ENCODE assay signal across 8 cellular contexts in genomic region chr2:26745609-26746327, GRCh38. TPM values are rescaled to one million over a fixed set of nuclear protein-coding genes. Genes with fewer than 3 reads are reported as not detected.
DNase-seq lines count a peak whose midpoint lies in the region; ATAC-seq and TF ChIP-seq lines count a peak whose summit lies in the region.

No MANE protein-coding gene starts in this region.

- TF ChIP-seq CTCF in GM10248 (IDR thresholded peaks at IDR 0.05; ENCODE audit: control extremely low read depth, extremely low read depth, low read depth, missing control alignments): peak; percentile 95
- peak; percentile 85 for TF ChIP-seq CTCF in LNCaP clone FGC (IDR thresholded peaks at IDR 0.05; ENCODE audit: control insufficient read depth, extremely low read depth, insufficient read depth)
- peak; percentile 97 for TF ChIP-seq CTCF in fibroblast of villous mesenchyme (IDR thresholded peaks at IDR 0.05; ENCODE audit: insufficient read depth, low read depth, low read length)

- POLR2A ChIA-PET in GM10248 (lab: Yijun Ruan, JAX): no interaction called here

- DNase-seq in GM10248 (ENCODE audit: extremely low spot score): peak; percentile 79
- peak; percentile 38 for DNase-seq in LNCaP clone FGC (ENCODE audit: low read depth)
- DNase-seq in RKO (ENCODE audit: low spot score): peak; percentile 71
- peak; percentile 53 to 66 for DNase-seq in activated T-helper 1 cell treated with anti-CD3 and anti-CD28 coated beads, Interleukin-2, amount 50 U/mL, for 16 hours (ENCODE audit: low read depth in 1 of 2, low spot score in 1 of 2)
- DNase-seq in fibroblast of villous mesenchyme (ENCODE audit: low read depth): peak; percentile 85
- peak in 53 of 56 donors; percentile 13 to 93 (median 64) for DNase-seq in nucleus accumbens (lab: John Stamatoyannopoulos, UW)
- peak; percentile 95 for DNase-seq in superior temporal gyrus (ENCODE audit: extremely low spot score)

- no peak for ATAC-seq in GM21360 (IDR thresholded peaks at IDR 0.05; ENCODE audit: unreplicated experiment)

- H3K4me3 ChIP-seq in LNCaP clone FGC (ENCODE audit: low read depth, low read length) (no peak overlapping the region), fibroblast of villous mesenchyme (ENCODE audit: low read depth, low read length) (no peak overlapping the region)

- CTCF ChIA-PET in GM10248 (lab: Yijun Ruan, JAX): interaction anchor here (0.7 to 10.4 kb wide), 24 partner anchors 10 to 244 kb away, joined by 3 to 189 read pairs (median 5); no protein-coding TSS in a partner anchor

RNA-seq across cellular contexts. Expression of gene SLC35F6, which starts 18.3 kb away (rescaled TPM):
- 87.2 and 87.3 TPM in 2 replicates for total RNA-seq in fibroblast of villous mesenchyme

RNA-seq across cellular contexts. Expression of gene CENPA, which starts 40.1 kb away (rescaled TPM):
- 7.4 and 9.5 TPM in 2 replicates for total RNA-seq in fibroblast of villous mesenchyme

RNA-seq across cellular contexts. Expression of gene KCNK3, which starts 53.2 kb away (rescaled TPM):
- under 0.01 TPM in 2 replicates for total RNA-seq in fibroblast of villous mesenchyme

Comparison
In these comparisons a context has a peak if more than half of its experiments do, and no peak if none do; other contexts are left out.
1. DNase-seq: peak in every context shown above with its lines; median percentile 95 in superior temporal gyrus; 85 in fibroblast of villous mesenchyme; 79 in GM10248; 71 in RKO; 64 in nucleus accumbens; 60 in activated T-helper 1 cell treated with anti-CD3 and anti-CD28 coated beads, Interleukin-2, amount 50 U/mL, for 16 hours; 38 in LNCaP clone FGC.